Comparison of ENCODE assay signal across 1 cellular context in genomic region chr1:2089051-2089450, GRCh38.
TF ChIP-seq lines count a peak whose summit lies in the region.

No MANE protein-coding gene starts in this region.

TF ChIP-seq in IMR-90, 13 proteins besides CTCF, POLR2A, EP300 and RAD21 (continued from another document):
- TF ChIP-seq MXI1 (IDR thresholded peaks at IDR 0.05; ENCODE audit: borderline replicate concordance, low read depth, low read length), result no peak
- no peak for TF ChIP-seq MAFK (IDR thresholded peaks at IDR 0.05; ENCODE audit: low read depth, low read length)
- TF ChIP-seq USF2 (IDR thresholded peaks at IDR 0.05; ENCODE audit: low read depth, low read length), result no peak
- no peak for TF ChIP-seq ELK1 (IDR thresholded peaks at IDR 0.05; ENCODE audit: borderline replicate concordance, low read depth, low read length)
- TF ChIP-seq MAZ (IDR thresholded peaks at IDR 0.05; ENCODE audit: borderline replicate concordance, low read depth, low read length), result no peak
- TF ChIP-seq BHLHE40 (IDR thresholded peaks at IDR 0.05; ENCODE audit: low read depth, low read length), result no peak
- TF ChIP-seq SMC3 (IDR thresholded peaks at IDR 0.05; ENCODE audit: low read depth, low read length), result no peak
- no peak for TF ChIP-seq CEBPB (IDR thresholded peaks at IDR 0.05; ENCODE audit: low read depth, low read length)
- no peak for TF ChIP-seq FOS (IDR thresholded peaks at IDR 0.05; ENCODE audit: low read depth, low read length)
- no peak for TF ChIP-seq RCOR1 (IDR thresholded peaks at IDR 0.05; ENCODE audit: insufficient replicate concordance, low read length)
